Comparison of ENCODE assay signal across 1 cellular context in genomic region chr4:20251796-20252655, GRCh38.
TF ChIP-seq lines count a peak whose summit lies in the region.

TSS of gene SLIT2 (plus strand) at chr4:20251905. CDS start at chr4:20253816, 1,911 bp downstream.

TF ChIP-seq in HCT116, 20 proteins besides CTCF, POLR2A, EP300 and RAD21 (continued from another document):
- TF ChIP-seq ZNF274 (IDR thresholded peaks at IDR 0.05; ENCODE audit: low read depth, low read length): no peak
